ENCODE assay signal across 28 cellular contexts in the genomic region with DNA sequence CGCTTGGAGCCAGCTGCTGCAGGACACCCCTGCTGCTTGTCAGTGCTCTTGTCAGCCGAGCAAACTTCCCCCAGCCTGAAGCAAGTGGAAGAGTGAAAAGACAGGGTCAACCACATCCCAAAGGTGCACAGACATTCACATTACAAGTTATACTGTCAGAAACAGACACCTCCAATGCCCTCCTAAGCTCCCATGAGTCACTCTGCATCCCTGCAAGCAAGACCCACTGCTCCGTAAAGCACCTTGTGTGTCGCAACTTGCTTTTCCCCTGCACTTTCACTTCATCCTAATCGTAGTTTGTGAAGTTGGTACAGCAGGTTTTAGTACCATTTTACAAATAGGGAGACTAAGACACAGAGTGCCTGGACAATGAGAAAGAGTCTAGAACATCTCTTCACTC. TPM values are rescaled to one million over a fixed set of nuclear protein-coding genes. Genes with fewer than 3 reads are reported as not detected.
DNase-seq lines count a peak whose midpoint lies in the region; ATAC-seq and TF ChIP-seq lines count a peak whose summit lies in the region.
"Had no signal": no experiment of that assay in that cellular context is flagged by ENCODE, and none has a peak within 500 bp of the region (broad histone marks: within the 10 kb centered on the region; RNA-seq: fewer than 3 reads in every experiment).

No MANE protein-coding gene starts in this region.

- H3K27me3 Mint-ChIP-seq in stimulated activated memory B cell treated with anti-CD40 and anti-IgM and Interleukin-4, amounts not matched to agents 10 μg/mL and 1 μg/mL and 100 μg/mL, for 72 hours = peaks cover 4% of the 10 kb centered on the region

- H3K27ac ChIP-seq in RWPE2 (ENCODE audit: poor library complexity, severe bottlenecking) (no peak overlapping the region), foreskin keratinocyte (no peak overlapping the region)
- H3K27ac ChIP-seq: cardiac muscle cell, epithelial cell of prostate, vagina had no signal

- H3K4me3 Mint-ChIP-seq in stimulated activated memory B cell treated with anti-CD40 and anti-IgM and Interleukin-4, amounts not matched to agents 10 μg/mL and 1 μg/mL and 100 μg/mL, for 72 hours = no peak overlapping the region
- H3K4me3 Mint-ChIP-seq: activated CD4-positive, alpha-beta memory T cell treated with anti-CD3 and anti-CD28 coated beads for 36 hours; activated naive CD8-positive, alpha-beta T cell treated with anti-CD3 and anti-CD28 coated beads, Interleukin-2, amount 50 U/mL, for 24 hours; naive thymus-derived CD4-positive, alpha-beta T cell; WTC11 had no signal

- H3K9me3 Mint-ChIP-seq in stimulated activated memory B cell treated with anti-CD40 and anti-IgM and Interleukin-4, amounts not matched to agents 10 μg/mL and 1 μg/mL and 100 μg/mL, for 72 hours = peaks cover 2% of the 10 kb centered on the region
- H3K9me3 Mint-ChIP-seq: activated CD4-positive, alpha-beta memory T cell treated with anti-CD3 and anti-CD28 coated beads for 36 hours; activated naive CD8-positive, alpha-beta T cell treated with anti-CD3 and anti-CD28 coated beads, Interleukin-2, amount 50 U/mL, for 24 hours had no signal

- H3K4me1 Mint-ChIP-seq in stimulated activated memory B cell treated with anti-CD40 and anti-IgM and Interleukin-4, amounts not matched to agents 10 μg/mL and 1 μg/mL and 100 μg/mL, for 72 hours = no peaks in the 10 kb centered on the region
- H3K4me1 Mint-ChIP-seq: activated naive CD8-positive, alpha-beta T cell treated with anti-CD3 and anti-CD28 coated beads, Interleukin-2, amount 50 U/mL, for 24 hours; naive thymus-derived CD4-positive, alpha-beta T cell had no signal

- H3K4me1 ChIP-seq in RWPE2 (ENCODE audit: insufficient read depth, poor library complexity, severe bottlenecking) (no peaks in the 10 kb centered on the region), foreskin keratinocyte (no peaks in the 10 kb centered on the region)
- H3K4me1 ChIP-seq: vagina had no signal

- ATAC-seq in RWPE2 (ENCODE audit: low read depth) (peak; percentile 48; the same call in 1 of the 3 replicates), foreskin keratinocyte (peak; percentile 79), GM18498 (IDR thresholded peaks at IDR 0.05; ENCODE audit: unreplicated experiment) (no peak)
- ATAC-seq in stimulated activated memory B cell treated with anti-CD40 and anti-IgM and Interleukin-4, amounts not matched to agents 10 μg/mL and 1 μg/mL and 100 μg/mL, for 72 hours = peak; percentile 12
- ATAC-seq: activated naive CD8-positive, alpha-beta T cell treated with anti-CD3 and anti-CD28 coated beads, Interleukin-2, amount 50 U/mL, for 24 hours; naive thymus-derived CD4-positive, alpha-beta T cell; right cardiac atrium; WTC11 had no signal

- no peaks in the 10 kb centered on the region for H3K27me3 ChIP-seq in RWPE2 (ENCODE audit: insufficient read depth, poor library complexity, severe bottlenecking)
- H3K27me3 ChIP-seq in foreskin keratinocyte = peaks cover 11% of the 10 kb centered on the region
- H3K27me3 ChIP-seq: cardiac muscle cell, vagina had no signal

- no peaks in the 10 kb centered on the region for H3K36me3 ChIP-seq in RWPE2 (ENCODE audit: low read depth)
- H3K36me3 ChIP-seq: cardiac muscle cell, vagina had no signal

- H3K4me3 ChIP-seq in RWPE2 (ENCODE audit: severe bottlenecking) = no peak overlapping the region
- H3K4me3 ChIP-seq: cardiac muscle cell, vagina had no signal

- H3K36me3 Mint-ChIP-seq in stimulated activated memory B cell treated with anti-CD40 and anti-IgM and Interleukin-4, amounts not matched to agents 10 μg/mL and 1 μg/mL and 100 μg/mL, for 72 hours = no peaks in the 10 kb centered on the region
- H3K36me3 Mint-ChIP-seq: activated CD4-positive, alpha-beta memory T cell treated with anti-CD3 and anti-CD28 coated beads for 36 hours; naive thymus-derived CD4-positive, alpha-beta T cell; WTC11 had no signal

- peak; percentile 1 for DNase-seq in NOMO-1 treated with DMSO at 0.1 percent for 48 hours (lab: John Stamatoyannopoulos, UW; ENCODE audit: unreplicated experiment)
- no peak for DNase-seq in NOMO-1 treated with dmso at 0.1 percent for 144 hours (lab: John Stamatoyannopoulos, UW; ENCODE audit: unreplicated experiment)
- DNase-seq in RWPE2 (ENCODE audit: low spot score) = no peak
- peak; percentile 15 to 26 for DNase-seq in foreskin keratinocyte
- no peak for DNase-seq in occipital lobe (lab: John Stamatoyannopoulos, UW)
- DNase-seq in SHP77 (lab: John Stamatoyannopoulos, UW) = no peak
- DNase-seq: 8988T; activated CD4-positive, alpha-beta memory T cell treated with anti-CD3 and anti-CD28 coated beads for 36 hours; activated effector memory CD4-positive, alpha-beta T cell treated with anti-CD3 and anti-CD28 coated beads, Interleukin-2, amount 50 U/mL, for 16 hours; activated naive CD8-positive, alpha-beta T cell treated with anti-CD3 and anti-CD28 coated beads, Interleukin-2, amount 50 U/mL, for 24 hours; COR-L47; foreskin melanocyte; KBM-7; kidney glomerular epithelial cell; mesendoderm; naive thymus-derived CD4-positive, alpha-beta T cell; NCI-H1105 treated with DMSO at 0.1 percent for 48 hours; right cardiac atrium; SHP77 treated with DMSO at 0.1 percent for 48 hours; stimulated activated CD4-positive, alpha-beta T cell treated with anti-CD3 and anti-CD28 coated beads, Interleukin-15, amount 100 ng/mL, for 24 hours; T-helper 1 cell had no signal

- no peak overlapping the region for H3K27ac Mint-ChIP-seq in stimulated activated memory B cell treated with anti-CD40 and anti-IgM and Interleukin-4, amounts not matched to agents 10 μg/mL and 1 μg/mL and 100 μg/mL, for 72 hours
- H3K27ac Mint-ChIP-seq: activated CD4-positive, alpha-beta memory T cell treated with anti-CD3 and anti-CD28 coated beads for 36 hours; activated naive CD8-positive, alpha-beta T cell treated with anti-CD3 and anti-CD28 coated beads, Interleukin-2, amount 50 U/mL, for 24 hours; naive thymus-derived CD4-positive, alpha-beta T cell; WTC11 had no signal

- no peaks in the 10 kb centered on the region for H3K9me3 ChIP-seq in RWPE2 (ENCODE audit: severe bottlenecking)
- H3K9me3 ChIP-seq: vagina had no signal

- TF ChIP-seq CTCF in RWPE2 (IDR thresholded peaks at IDR 0.05; ENCODE audit: poor library complexity, severe bottlenecking) (no peak), foreskin keratinocyte (conservative IDR thresholded peaks at IDR 0.05) (no peak)

RNA-seq across cellular contexts. Expression of a gene that starts 51.1 kb away (rescaled TPM):
- total RNA-seq in foreskin keratinocyte (not detected in 2 replicates), occipital lobe (5.1 TPM)
- polyA plus RNA-seq in foreskin keratinocyte = not detected in 2 replicates
- total RNA-seq: activated CD4-positive, alpha-beta memory T cell treated with anti-CD3 and anti-CD28 coated beads for 36 hours; dermis microvascular lymphatic vessel endothelial cell; naive thymus-derived CD4-positive, alpha-beta T cell; right cardiac atrium had no signal
- polyA plus RNA-seq: cardiac muscle cell; naive thymus-derived CD4-positive, alpha-beta T cell had no signal

Comparison
In these comparisons a context has a peak if more than half of its experiments do, and no peak if none do; other contexts are left out.
1. DNase-seq: peak in NOMO-1 treated with DMSO at 0.1 percent for 48 hours (single experiment) and foreskin keratinocyte (2 of 2); none in NOMO-1 treated with dmso at 0.1 percent for 144 hours (single experiment), RWPE2 (single experiment), occipital lobe (single experiment) and SHP77 (0 of 2).